ENCODE assay signal across 13 cellular contexts in the genomic region with DNA sequence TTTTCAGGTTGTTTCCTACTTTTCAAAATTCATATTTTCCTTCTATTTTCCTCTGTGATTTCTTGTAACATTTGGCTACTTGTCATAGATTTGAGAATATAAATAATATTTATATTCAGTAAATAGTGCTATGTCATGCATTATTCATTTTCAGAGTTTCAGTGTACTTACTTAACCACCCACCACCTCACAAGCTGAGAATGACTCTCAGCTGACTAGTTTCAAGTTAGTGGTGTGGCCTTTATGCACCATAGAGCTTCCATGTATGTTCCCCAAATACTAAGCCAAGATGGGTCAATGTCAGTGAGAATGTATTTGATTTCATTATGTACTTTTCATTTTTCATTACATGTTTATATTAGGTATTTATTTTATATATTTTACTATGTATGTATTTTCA. TPM values are rescaled to one million over a fixed set of nuclear protein-coding genes. Genes with fewer than 3 reads are reported as not detected.
DNase-seq lines count a peak whose midpoint lies in the region; ATAC-seq and TF ChIP-seq lines count a peak whose summit lies in the region.
"Had no signal": no experiment of that assay in that cellular context is flagged by ENCODE, and none has a peak within 500 bp of the region (broad histone marks: within the 10 kb centered on the region; RNA-seq: fewer than 3 reads in every experiment).

No MANE protein-coding gene starts in this region.

- H3K27ac Mint-ChIP-seq in activated T-helper 17 cell treated with anti-CD3 and anti-CD28 coated beads, Interleukin-2, amount 50 U/mL, for 72 hours = no peak overlapping the region
- H3K27ac Mint-ChIP-seq: IgD-negative memory B cell had no signal

- ATAC-seq in GM18868 (IDR thresholded peaks at IDR 0.05; ENCODE audit: unreplicated experiment) (peak; percentile 66), GM21447 (IDR thresholded peaks at IDR 0.05; ENCODE audit: unreplicated experiment) (peak; percentile 35), HG03039 (IDR thresholded peaks at IDR 0.05; ENCODE audit: unreplicated experiment) (peak; percentile 58), right lobe of liver (no peak)
- ATAC-seq in activated T-helper 17 cell treated with anti-CD3 and anti-CD28 coated beads, Interleukin-2, amount 50 U/mL, for 72 hours (replicated peaks) = peak; percentile 53

- peaks cover 39% of the 10 kb centered on the region for H3K4me1 Mint-ChIP-seq in activated T-helper 17 cell treated with anti-CD3 and anti-CD28 coated beads, Interleukin-2, amount 50 U/mL, for 72 hours

- intact Hi-C loops in right lobe of liver (cut with DNase I) = no loop called here

- no peaks in the 10 kb centered on the region for H3K9me3 ChIP-seq in right lobe of liver

- no peak overlapping the region for H3K4me3 ChIP-seq in right lobe of liver

- H3K27ac ChIP-seq in right lobe of liver = no peak overlapping the region
- H3K27ac ChIP-seq: VCaP had no signal

- H3K4me1 ChIP-seq in right lobe of liver = no peaks in the 10 kb centered on the region

- no peaks in the 10 kb centered on the region for H3K36me3 Mint-ChIP-seq in activated T-helper 17 cell treated with anti-CD3 and anti-CD28 coated beads, Interleukin-2, amount 50 U/mL, for 72 hours (ENCODE audit: low read depth)
- H3K36me3 Mint-ChIP-seq: IgD-negative memory B cell had no signal

- TF ChIP-seq POLR2A in right lobe of liver (IDR thresholded peaks at IDR 0.05) = no peak

- TF ChIP-seq CTCF in right lobe of liver (IDR thresholded peaks at IDR 0.05) = no peak

- no peaks in the 10 kb centered on the region for H3K9me3 Mint-ChIP-seq in activated T-helper 17 cell treated with anti-CD3 and anti-CD28 coated beads, Interleukin-2, amount 50 U/mL, for 72 hours

- H3K4me3 Mint-ChIP-seq in activated T-helper 17 cell treated with anti-CD3 and anti-CD28 coated beads, Interleukin-2, amount 50 U/mL, for 72 hours = no peak overlapping the region
- H3K4me3 Mint-ChIP-seq: IgD-negative memory B cell had no signal

- H3K36me3 ChIP-seq in right lobe of liver = no peaks in the 10 kb centered on the region

- no peaks in the 10 kb centered on the region for H3K27me3 Mint-ChIP-seq in activated T-helper 17 cell treated with anti-CD3 and anti-CD28 coated beads, Interleukin-2, amount 50 U/mL, for 72 hours

- no peak for DNase-seq in OCI-M2 (lab: John Stamatoyannopoulos, UW; ENCODE audit: unreplicated experiment)
- no peak for DNase-seq in right lobe of liver
- no peak for DNase-seq in COR-L47 (lab: John Stamatoyannopoulos, UW)
- DNase-seq: NCI-H2029 treated with DMSO at 0.1 percent for 48 hours, posterior cingulate gyrus had no signal

- H3K27me3 ChIP-seq in right lobe of liver = no peaks in the 10 kb centered on the region

RNA-seq across cellular contexts. Expression of a gene that starts 56.9 kb away (rescaled TPM):
- 100 to 1,000 TPM in 1 of 2 donors, 10 to 100 TPM in 1; 64.7 to 151 TPM for total RNA-seq in activated T-helper 17 cell treated with anti-CD3 and anti-CD28 coated beads, Interleukin-2, amount 50 U/mL, for 72 hours
- 10 to 100 TPM in 3 of 6 experiments, 1 to 10 TPM in 3; 2.6 to 29.8 (median 9.5) TPM for total RNA-seq in right lobe of liver
- total RNA-seq: fibroblast of villous mesenchyme, lung microvascular endothelial cell had no signal

Comparison
In these comparisons a context has a peak if more than half of its experiments do, and no peak if none do; other contexts are left out.
1. ATAC-seq: peak in GM18868 (single experiment), GM21447 (single experiment), HG03039 (single experiment) and activated T-helper 17 cell treated with anti-CD3 and anti-CD28 coated beads, Interleukin-2, amount 50 U/mL, for 72 hours (single experiment); none in right lobe of liver (0 of 4).